In genomic region chr14:22918809-22919600, GRCh38 we compare ENCODE assay signal across 8 cellular contexts. TPM values are rescaled to one million over a fixed set of nuclear protein-coding genes. Genes with fewer than 3 reads are reported as not detected.
A peak's percentile ranks its signal among the peaks of the same experiment; 100 is the strongest.
DNase-seq lines count a peak whose midpoint lies in the region; ATAC-seq, FAIRE-seq and TF ChIP-seq lines count a peak whose summit lies in the region.

Gene RBM23 (minus strand): TSS chr14:22919149.

- no peaks in the 10 kb centered on the region for H3K9me3 ChIP-seq in HUES64 (ENCODE audit: insufficient read depth, low read depth, low read length)
- H3K9me3 ChIP-seq in OCI-LY1 (ENCODE audit: low read length) = no peaks in the 10 kb centered on the region
- H3K9me3 ChIP-seq in mesodermal cell (ENCODE audit: control insufficient read depth, low read length) = no peaks in the 10 kb centered on the region

- peak; percentile 91 for ATAC-seq in GM21447 (IDR thresholded peaks at IDR 0.05; ENCODE audit: unreplicated experiment)

- H3K36me3 ChIP-seq in HUES64 (ENCODE audit: insufficient read depth, low read length) (peaks cover 59% of the 10 kb centered on the region), OCI-LY1 (ENCODE audit: insufficient read depth, low read length) (peaks cover 56% of the 10 kb centered on the region), mesodermal cell (ENCODE audit: control insufficient read depth, insufficient read depth, low read length) (peaks cover 65% of the 10 kb centered on the region)

- H3F3A ChIP-seq in OCI-LY1 (ENCODE audit: insufficient read depth, low read length) = 0 out of 2 replicates have a peak, but pooled peaks cover 3% of the 10 kb centered on the region

- H4K20me1 ChIP-seq in OCI-LY1 (ENCODE audit: insufficient read depth, low read length) = no peaks in the 10 kb centered on the region

- H2AFZ ChIP-seq in OCI-LY1 (ENCODE audit: low read length) = peak within 1 kb of the TSS; percentile 5; the same call in 1 of the 2 replicates

- 2% methylated on average over 45 of the region's 45 CpGs for WGBS in HUES64
- 1 to 3% methylated on average over 21 to 32 of the region's 45 CpGs for WGBS in mesodermal cell (ENCODE audit: insufficient coverage in 2 of 2), 2 experiments

- in situ Hi-C loops in Caki2 (cut with HindIII; ENCODE audit: low pct_unique_long_range_greater_than_20kb, low sequenced_read_pairs) = no loop called here

- H3K27me3 ChIP-seq in HUES64 (ENCODE audit: insufficient read depth, low read length) (no peaks in the 10 kb centered on the region), OCI-LY1 (ENCODE audit: insufficient read depth, low read length) (no peaks in the 10 kb centered on the region)

- no peaks in the 10 kb centered on the region for H3K9me2 ChIP-seq in OCI-LY1 (ENCODE audit: low read depth, low read length)

- peak within 1 kb of the TSS; percentile 89 for H3K9ac ChIP-seq in HUES64 (ENCODE audit: low read depth, low read length)
- H3K9ac ChIP-seq in OCI-LY1 (ENCODE audit: low read length) = peak within 1 kb of the TSS; percentile 91

- H3K4me1 ChIP-seq in HUES64 (ENCODE audit: insufficient read depth, low read length) = peaks cover 9% of the 10 kb centered on the region
- peaks cover 33% of the 10 kb centered on the region for H3K4me1 ChIP-seq in OCI-LY1 (ENCODE audit: insufficient read depth, low read length, severe bottlenecking)
- H3K4me1 ChIP-seq in mesodermal cell (ENCODE audit: control insufficient read depth, insufficient read depth, low read length, poor library complexity, severe bottlenecking) = peaks cover 9% of the 10 kb centered on the region

- H3K27ac ChIP-seq in HUES64 (ENCODE audit: low read depth, low read length) (peak within 1 kb of the TSS; percentile 97), OCI-LY1 (ENCODE audit: low read depth, low read length, poor library complexity, severe bottlenecking) (peak within 1 kb of the TSS; percentile 83), mesodermal cell (ENCODE audit: low read depth, low read length, severe bottlenecking) (peak within 1 kb of the TSS; percentile 100)

- peak within 1 kb of the TSS; percentile 95 for H3K4me2 ChIP-seq in OCI-LY1 (ENCODE audit: low read length)

- peak within 1 kb of the TSS; percentile 93 for H3K4me3 ChIP-seq in HUES64 (ENCODE audit: low read length)
- peak within 1 kb of the TSS; percentile 88 for H3K4me3 ChIP-seq in OCI-LY1 (ENCODE audit: low read depth, low read length, poor library complexity, severe bottlenecking)
- H3K4me3 ChIP-seq in mesodermal cell (ENCODE audit: extremely low read depth, insufficient read depth, low read length, poor library complexity, severe bottlenecking) = peak within 1 kb of the TSS; percentile 79

- no peak for TF ChIP-seq CTCF in OCI-LY1 (IDR thresholded peaks at IDR 0.05; ENCODE audit: low read length)

- H3K79me2 ChIP-seq in OCI-LY1 (ENCODE audit: insufficient read depth, low read length) = peaks cover 36% of the 10 kb centered on the region

- FAIRE-seq in endometrium (lab: Jason Lieb, UNC) = peak; percentile 98

- peak; percentile 99 for DNase-seq in Caki2 (ENCODE audit: low read depth)
- DNase-seq in activated CD8-positive, alpha-beta memory T cell treated with anti-CD3 and anti-CD28 coated beads, Interleukin-2, amount 50 U/mL, for 4 hours = peak; percentile 99
- peak; percentile 97 to 100 for DNase-seq in stimulated activated CD8-positive, alpha-beta memory T cell treated with anti-CD3 and anti-CD28 coated beads, Interleukin-15, amount 100 ng/mL, for 4 hours (ENCODE audit: low read depth in 2 of 2)

RNA-seq across cellular contexts. Expression of gene RBM23, which starts in this region (rescaled TPM):
- 87.9 and 107 TPM in 2 replicates for total RNA-seq in Caki2 (2014; rRNA removed; shearing (Covaris generic); ENCODE audit: low replicate concordance)
- polyA plus RNA-seq in HUES64 (2013, experiment 1 of 2) = 37.8 TPM
- 39.8 TPM for polyA plus RNA-seq in HUES64 (2013, experiment 2 of 2)
- polyA plus RNA-seq in mesodermal cell (2013, experiment 1 of 2) = 49.5 TPM
- polyA plus RNA-seq in mesodermal cell (2013, experiment 2 of 2) = 51.3 TPM

Comparison
In these comparisons a context has a peak if more than half of its experiments do, and no peak if none do; other contexts are left out.
1. Peak in every context shown above with its lines: DNase-seq, ATAC-seq, H3K4me3 ChIP-seq and H3K27ac ChIP-seq.